ENCODE assay signal across 30 cellular contexts in the genomic region with DNA sequence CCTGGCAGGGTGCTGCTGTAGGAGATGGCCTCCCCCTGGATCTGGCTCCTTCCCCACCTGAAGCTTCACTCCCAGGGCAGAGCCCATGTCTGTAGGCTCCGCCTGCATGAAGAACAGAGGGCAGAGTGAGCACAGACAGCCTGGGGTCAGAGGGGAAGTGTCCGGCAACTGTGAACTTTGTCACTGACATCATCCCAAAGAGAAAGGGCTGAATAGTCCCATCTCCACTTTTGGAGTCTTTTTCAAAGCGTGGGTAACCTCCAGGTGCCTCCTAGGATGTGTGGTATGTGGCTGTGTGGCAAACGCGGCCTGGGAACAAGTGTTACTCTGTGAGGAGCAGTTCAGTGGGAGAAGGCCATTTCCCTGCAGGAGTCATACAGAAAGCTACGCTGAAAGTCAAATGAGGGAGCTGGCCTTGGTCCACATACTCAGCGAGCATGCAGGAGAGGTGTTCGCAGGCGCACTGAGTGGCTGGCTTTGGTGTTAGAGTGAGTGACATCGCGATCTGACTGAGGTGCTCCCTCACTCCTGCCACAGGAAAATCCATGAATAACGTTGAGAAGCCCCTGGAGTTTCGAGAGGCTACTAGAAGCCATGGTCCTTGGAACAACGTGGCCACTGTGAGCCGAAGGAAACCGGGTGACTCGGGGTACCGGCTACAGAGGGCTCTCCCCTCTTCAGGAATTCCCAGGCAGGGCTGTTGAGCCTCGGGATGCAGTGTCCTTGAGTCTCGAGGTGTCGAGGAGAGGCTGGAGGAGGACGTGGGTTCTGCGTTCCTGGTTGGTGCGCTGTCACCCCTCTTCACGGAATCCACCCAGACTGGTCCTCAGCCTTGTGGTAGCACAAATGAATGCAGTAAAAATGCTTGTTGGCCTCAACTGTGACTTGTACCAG. TPM values are rescaled to one million over a fixed set of nuclear protein-coding genes. Genes with fewer than 3 reads are reported as not detected.
DNase-seq lines count a peak whose midpoint lies in the region; ATAC-seq, FAIRE-seq and TF ChIP-seq lines count a peak whose summit lies in the region.
"Had no signal": no experiment of that assay in that cellular context is flagged by ENCODE, and none has a peak within 500 bp of the region (broad histone marks: within the 10 kb centered on the region; RNA-seq: fewer than 3 reads in every experiment).

No MANE protein-coding gene starts in this region.

- H3K79me2 ChIP-seq in H9 (ENCODE audit: insufficient read depth, low read length), result peaks cover 2% of the 10 kb centered on the region; the same call in 1 of the 2 replicates
- H3K79me2 ChIP-seq in H1 (ENCODE audit: control insufficient read depth in 1 of 2, insufficient read depth in 2 of 2, low read length in 2 of 2), result peaks cover 0 to 22% of the 10 kb centered on the region in 2 experiments; a peak in 2 of 4 replicates

- H4K8ac ChIP-seq in H9 (replicated peaks; ENCODE audit: insufficient read length, low read depth, low read length) (no peak overlapping the region), H1 (ENCODE audit: extremely low read depth, insufficient read depth, low read length) (no peak overlapping the region)

- H3K23me2 ChIP-seq in H9 (ENCODE audit: insufficient read length, low read depth, low read length, poor library complexity, severe bottlenecking) (no peaks in the 10 kb centered on the region), H1 (ENCODE audit: low read depth, low read length) (no peaks in the 10 kb centered on the region)

- H3K4me1 ChIP-seq in BLaER1, result peaks cover 72% of the 10 kb centered on the region
- no peaks in the 10 kb centered on the region for H3K4me1 ChIP-seq in H9 (ENCODE audit: insufficient read depth, low read length)
- peaks cover 0 to 8% (median 5%) of the 10 kb centered on the region in 4 experiments; a peak in 6 of 7 replicates for H3K4me1 ChIP-seq in H1 (replicated peaks in 1 of 4; ENCODE audit: control insufficient read depth in 3 of 4, insufficient read depth in 4 of 4, low read length in 3 of 4)
- peaks cover 0 to 9% of the 10 kb centered on the region in 2 donors for H3K4me1 ChIP-seq in lung (ENCODE audit: control insufficient read depth in 2 of 2, insufficient read depth in 2 of 2, low read length in 2 of 2)
- H3K4me1 ChIP-seq: prostate gland had no signal

- H3K14ac ChIP-seq in H9 (ENCODE audit: insufficient read depth, low read length), result no peak overlapping the region; the same call in 1 of the 2 replicates
- no peak overlapping the region for H3K14ac ChIP-seq in H1 (ENCODE audit: insufficient read length)

- H4K91ac ChIP-seq in H9 (ENCODE audit: insufficient read length, low read depth, low read length) (no peak overlapping the region), H1 (replicated peaks; ENCODE audit: insufficient read length, low read length) (no peak overlapping the region)

- H2BK15ac ChIP-seq in H9 (ENCODE audit: low read depth, low read length) (no peak overlapping the region), H1 (ENCODE audit: low read length) (no peak overlapping the region)

- no peak for TF ChIP-seq RAD21 in H1 (IDR thresholded peaks at IDR 0.05 in 1 of 2, conservative IDR thresholded peaks at IDR 0.05 in 1 of 2; ENCODE audit: low read depth in 2 of 2, low read length in 2 of 2)

- DNase-seq in H9, result no peak
- no peak for DNase-seq in H1 (ENCODE audit: low read depth in 1 of 2, low spot score in 2 of 2)
- DNase-seq in lung (ENCODE audit: low spot score), result peak; percentile 77
- DNase-seq in activated CD4-positive, alpha-beta T cell treated with anti-CD3 and anti-CD28 coated beads for 36 hours, result no peak
- no peak for DNase-seq in NCI-H2029 (lab: John Stamatoyannopoulos, UW)
- DNase-seq: activated CD8-positive, alpha-beta memory T cell treated with anti-CD3 and anti-CD28 coated beads, Interleukin-2, amount 50 U/mL, for 48 hours; activated CD8-positive, alpha-beta T cell treated with anti-CD3 and anti-CD28 coated beads for 36 hours; activated naive CD4-positive, alpha-beta T cell treated with anti-CD3 and anti-CD28 coated beads, Interleukin-2, amount 50 U/mL, for 16 hours; brain microvascular endothelial cell; CD8-positive, alpha-beta memory T cell; hippocampal formation; left cardiac atrium; naive thymus-derived CD4-positive, alpha-beta T cell; NCI-H187; NCI-H226; NCI-H526 treated with DMSO at 0.1 percent for 48 hours; occipital lobe; Peyer's patch; SIG-M5; sigmoid colon; stimulated activated CD4-positive, alpha-beta T cell treated with anti-CD3 and anti-CD28 coated beads, Interleukin-4, amount 100 ng/mL, for 1 hour; stomach had no signal

- H2AK5ac ChIP-seq in H9 (ENCODE audit: insufficient read length, low read length), result no peak overlapping the region
- no peak overlapping the region for H2AK5ac ChIP-seq in H1 (ENCODE audit: low read depth, low read length)

- H2BK20ac ChIP-seq in H9 (ENCODE audit: low read depth, low read length, poor library complexity, severe bottlenecking) (no peak overlapping the region), H1 (ENCODE audit: low read length) (no peak overlapping the region)

- H3K18ac ChIP-seq in H9 (ENCODE audit: insufficient read length, low read depth, low read length) (no peak overlapping the region), H1 (ENCODE audit: extremely low read depth, low read length) (no peak overlapping the region)

- peak overlapping the region; percentile 46 to 76 (median 65); a peak in 3 of 7 replicates for H3K27ac Mint-ChIP-seq in H9
- H3K27ac Mint-ChIP-seq in activated CD4-positive, alpha-beta T cell treated with anti-CD3 and anti-CD28 coated beads for 36 hours, result no peak overlapping the region
- H3K27ac Mint-ChIP-seq: activated CD8-positive, alpha-beta T cell treated with anti-CD3 and anti-CD28 coated beads for 36 hours; B cell; CD8-positive, alpha-beta memory T cell; naive thymus-derived CD4-positive, alpha-beta T cell had no signal

- no peak overlapping the region for H4K5ac ChIP-seq in H9 (ENCODE audit: insufficient read length, low read depth, low read length)
- no peak overlapping the region for H4K5ac ChIP-seq in H1 (ENCODE audit: insufficient read length, low read depth, low read length)

- no CpG with 5 or more reads among the region's 25 CpGs for WGBS in H9 (ENCODE audit: extremely low coverage, insufficient read length, low lambda C conversion rate)
- 94% methylated on average over 25 of the region's 25 CpGs; no CpG with 5 or more reads in 1 of the 2 experiments for WGBS in H1 (ENCODE audit: extremely low coverage in 1 of 2, insufficient coverage in 1 of 2, insufficient read length in 1 of 2, insufficient replicate concordance in 2 of 2, low coverage in 1 of 2, low lambda C conversion rate in 2 of 2, missing lambda C conversion rate in 1 of 2), 2 experiments
- 72 to 91% methylated on average over 25 of the region's 25 CpGs for WGBS in lung, 2 donors

- no peaks in the 10 kb centered on the region for H3K9me3 ChIP-seq in BLaER1
- H3K9me3 ChIP-seq in H9 (ENCODE audit: control insufficient read depth, low read depth, low read length), result no peaks in the 10 kb centered on the region
- no peaks in the 10 kb centered on the region for H3K9me3 ChIP-seq in H1 (ENCODE audit: insufficient read depth in 2 of 2, low read depth in 1 of 2, low read length in 1 of 2)
- no peaks in the 10 kb centered on the region for H3K9me3 ChIP-seq in lung (ENCODE audit: control insufficient read depth in 2 of 2, insufficient read depth in 1 of 2, low read length in 1 of 2)
- H3K9me3 ChIP-seq: HAP-1, Peyer's patch, prostate gland, sigmoid colon, stomach, tibial nerve had no signal

- H3K4me3 ChIP-seq in BLaER1 (no peak overlapping the region), H1 (ENCODE audit: extremely low read depth in 1 of 4, insufficient read depth in 2 of 4, low read depth in 3 of 4, low read length in 4 of 4) (no peak overlapping the region), lung (no peak overlapping the region)
- H3K4me3 ChIP-seq: HAP-1, Peyer's patch, prostate gland, sigmoid colon, stomach, tibial nerve had no signal

- no peak overlapping the region for H3K9ac ChIP-seq in BLaER1
- no peak overlapping the region for H3K9ac ChIP-seq in H9 (ENCODE audit: extremely low read depth, insufficient read length, low read length)
- no peak overlapping the region for H3K9ac ChIP-seq in H1 (replicated peaks in 1 of 4; ENCODE audit: extremely low read depth in 1 of 4, low read depth in 3 of 4, low read length in 3 of 4)

- H3K56ac ChIP-seq in H9 (ENCODE audit: insufficient read length, low read depth, low read length), result no peak overlapping the region
- H3K56ac ChIP-seq in H1 (replicated peaks; ENCODE audit: insufficient read length, low read depth, low read length), result no peak overlapping the region

- no peak overlapping the region for H3T11ph ChIP-seq in H9 (ENCODE audit: low read length)

- POLR2A ChIA-PET in H1 (lab: Charles Lee; ENCODE audit: partially characterized antibody), result interaction anchor here (0.6 kb wide), 1 partner anchor 23 kb away, joined by 4 read pairs; no protein-coding TSS in a partner anchor
- POLR2A ChIA-PET in activated CD4-positive, alpha-beta T cell treated with anti-CD3 and anti-CD28 coated beads for 36 hours (lab: Charles Lee), result no interaction called here

- no peak for TF ChIP-seq EP300 in H1 (IDR thresholded peaks at IDR 0.05; ENCODE audit: borderline replicate concordance in 1 of 2, low read depth in 2 of 2, low read length in 2 of 2)

- H3K4me3 Mint-ChIP-seq in H9, result no peak overlapping the region; a peak in 1 of 5 replicates
- no peak overlapping the region for H3K4me3 Mint-ChIP-seq in activated CD4-positive, alpha-beta T cell treated with anti-CD3 and anti-CD28 coated beads for 36 hours
- H3K4me3 Mint-ChIP-seq: activated CD8-positive, alpha-beta T cell treated with anti-CD3 and anti-CD28 coated beads for 36 hours; B cell; CD8-positive, alpha-beta memory T cell; naive thymus-derived CD4-positive, alpha-beta T cell had no signal

- H3K9me3 Mint-ChIP-seq in H9, result no peaks in the 10 kb centered on the region
- H3K9me3 Mint-ChIP-seq in activated CD4-positive, alpha-beta T cell treated with anti-CD3 and anti-CD28 coated beads for 36 hours (ENCODE audit: low read depth), result no peaks in the 10 kb centered on the region
- H3K9me3 Mint-ChIP-seq: activated CD8-positive, alpha-beta T cell treated with anti-CD3 and anti-CD28 coated beads for 36 hours; CD8-positive, alpha-beta memory T cell; naive thymus-derived CD4-positive, alpha-beta T cell had no signal

- intact Hi-C loops in activated CD4-positive, alpha-beta T cell treated with anti-CD3 and anti-CD28 coated beads for 36 hours (cut with DNase I, micrococcal nuclease), result no loop called here

- H3K27me3 ChIP-seq in BLaER1 (no peaks in the 10 kb centered on the region), H9 (ENCODE audit: insufficient read depth, low read length) (no peaks in the 10 kb centered on the region), H1 (replicated peaks in 1 of 4; ENCODE audit: control insufficient read depth in 3 of 4, extremely low read depth in 1 of 4, insufficient read depth in 3 of 4, low read length in 3 of 4) (no peaks in the 10 kb centered on the region), lung (ENCODE audit: control insufficient read depth, insufficient read depth) (no peaks in the 10 kb centered on the region)
- H3K27me3 ChIP-seq: brain microvascular endothelial cell, Peyer's patch, sigmoid colon, stomach, tibial nerve had no signal

- H3K4ac ChIP-seq in H9 (ENCODE audit: low read depth, low read length), result no peak overlapping the region
- H3K4ac ChIP-seq in H1 (replicated peaks; ENCODE audit: insufficient read length, low read depth, low read length), result no peak overlapping the region

- H3K27ac ChIP-seq in BLaER1 (no peak overlapping the region), H9 (ENCODE audit: insufficient read length, low read depth, low read length) (no peak overlapping the region), H1 (ENCODE audit: low read depth, low read length) (no peak overlapping the region; the same call in 1 of the 2 replicates), lung (ENCODE audit: low read depth in 1 of 2, low read length in 1 of 2) (peak overlapping the region in 1 of 2 donors; percentile 65)
- H3K27ac ChIP-seq: brain microvascular endothelial cell, Peyer's patch, prostate gland, sigmoid colon, stomach had no signal

- H4K20me1 ChIP-seq in BLaER1, result no peaks in the 10 kb centered on the region
- no peaks in the 10 kb centered on the region for H4K20me1 ChIP-seq in H9 (ENCODE audit: control insufficient read depth, insufficient read depth, insufficient read length)
- H4K20me1 ChIP-seq in H1 (replicated peaks in 1 of 2; ENCODE audit: control insufficient read depth in 1 of 2, insufficient read depth in 2 of 2, low read length in 2 of 2), result no peaks in the 10 kb centered on the region

- H2AFZ ChIP-seq in H9 (ENCODE audit: low read length), result no peak overlapping the region
- no peak overlapping the region for H2AFZ ChIP-seq in H1 (ENCODE audit: low read length)

- CTCF ChIA-PET in H1 (lab: Charles Lee; ENCODE audit: partially characterized antibody), result no interaction called here
- CTCF ChIA-PET in activated CD4-positive, alpha-beta T cell treated with anti-CD3 and anti-CD28 coated beads for 36 hours (lab: Charles Lee), result no interaction called here

- no peak overlapping the region for H3K23ac ChIP-seq in H9 (ENCODE audit: insufficient read length, low read depth, low read length)
- H3K23ac ChIP-seq in H1 (ENCODE audit: insufficient read length), result no peak overlapping the region

- H3K36me3 ChIP-seq in BLaER1 (peaks cover 10% of the 10 kb centered on the region; the same call in 1 of the 2 replicates), H1 (ENCODE audit: control insufficient read depth in 2 of 4, insufficient read depth in 4 of 4, low read length in 3 of 4) (peaks cover 0 to 12% (median 2%) of the 10 kb centered on the region in 4 experiments; a peak in 1 of 8 replicates), lung (ENCODE audit: control insufficient read depth in 2 of 2, insufficient read depth in 2 of 2, low read length in 2 of 2) (no peaks in the 10 kb centered on the region)
- H3K36me3 ChIP-seq: HAP-1, Peyer's patch, prostate gland, sigmoid colon had no signal

- peaks cover 29 to 34% of the 10 kb centered on the region in 2 experiments for H3K4me1 Mint-ChIP-seq in H9
- H3K4me1 Mint-ChIP-seq in activated CD4-positive, alpha-beta T cell treated with anti-CD3 and anti-CD28 coated beads for 36 hours, result peaks cover 10% of the 10 kb centered on the region

- no peaks in the 10 kb centered on the region for H3K27me3 Mint-ChIP-seq in H9 (ENCODE audit: low read depth)
- H3K27me3 Mint-ChIP-seq in activated CD4-positive, alpha-beta T cell treated with anti-CD3 and anti-CD28 coated beads for 36 hours, result no peaks in the 10 kb centered on the region
- H3K27me3 Mint-ChIP-seq: activated CD8-positive, alpha-beta T cell treated with anti-CD3 and anti-CD28 coated beads for 36 hours; B cell; CD8-positive, alpha-beta memory T cell; naive thymus-derived CD4-positive, alpha-beta T cell had no signal

- peaks cover 0 to 35% (median 25%) of the 10 kb centered on the region in 3 experiments; a peak in 5 of 7 replicates for H3K36me3 Mint-ChIP-seq in H9 (ENCODE audit: insufficient read depth in 1 of 3, low read depth in 3 of 3)
- H3K36me3 Mint-ChIP-seq in activated CD4-positive, alpha-beta T cell treated with anti-CD3 and anti-CD28 coated beads for 36 hours (ENCODE audit: low read depth), result no peaks in the 10 kb centered on the region
- H3K36me3 Mint-ChIP-seq: CD8-positive, alpha-beta memory T cell; naive thymus-derived CD4-positive, alpha-beta T cell had no signal

- TF ChIP-seq CTCF in H9 (conservative IDR thresholded peaks at IDR 0.05) (no peak), H1 (IDR thresholded peaks at IDR 0.05; ENCODE audit: control extremely low read depth in 1 of 3, insufficient read depth in 1 of 3, low read depth in 1 of 3, low read length in 3 of 3) (no peak), lung (IDR thresholded peaks at IDR 0.05; ENCODE audit: control extremely low read depth, extremely low read depth) (no peak)

- FAIRE-seq in H1 (lab: Jason Lieb, UNC), result no peak
- FAIRE-seq: GM12891 had no signal

- H3K79me1 ChIP-seq in H9 (ENCODE audit: insufficient read depth, low read depth, low read length, poor library complexity, severe bottlenecking), result no peaks in the 10 kb centered on the region
- H3K79me1 ChIP-seq in H1 (ENCODE audit: low read depth, low read length), result peaks cover 9% of the 10 kb centered on the region; the same call in 1 of the 2 replicates

- ATAC-seq in lung (ENCODE audit: insufficient read depth, low FRiP score), result peak; percentile 68
- no peak for ATAC-seq in HG03175 (IDR thresholded peaks at IDR 0.05; ENCODE audit: unreplicated experiment)
- no peak for ATAC-seq in GM18519 (IDR thresholded peaks at IDR 0.05; ENCODE audit: low FRiP score, unreplicated experiment)
- ATAC-seq in activated CD4-positive, alpha-beta T cell treated with anti-CD3 and anti-CD28 coated beads for 36 hours, result no peak
- ATAC-seq: activated CD8-positive, alpha-beta T cell treated with anti-CD3 and anti-CD28 coated beads for 36 hours; naive thymus-derived CD4-positive, alpha-beta T cell had no signal

- no peak overlapping the region for H2BK5ac ChIP-seq in H9 (ENCODE audit: insufficient read length, low read length)
- H2BK5ac ChIP-seq in H1 (ENCODE audit: low read depth, low read length), result 0 out of 2 replicates have a peak overlapping the region, but pooled peaks have one; percentile 3

- H2BK120ac ChIP-seq in H9 (ENCODE audit: low read depth, low read length, poor library complexity, severe bottlenecking) (no peak overlapping the region), H1 (replicated peaks; ENCODE audit: low read depth, low read length) (no peak overlapping the region)

- H2BK12ac ChIP-seq in H9 (ENCODE audit: insufficient read length, low read depth, low read length), result no peak overlapping the region
- no peak overlapping the region for H2BK12ac ChIP-seq in H1 (ENCODE audit: low read depth, low read length)

- H3K4me2 ChIP-seq in BLaER1 (peak overlapping the region; percentile 1; the same call in 1 of the 2 replicates), H9 (ENCODE audit: insufficient read depth, insufficient read length, low read length) (no peak overlapping the region), H1 (ENCODE audit: insufficient read depth in 1 of 2, low read depth in 2 of 2, low read length in 2 of 2) (no peak overlapping the region)

- TF ChIP-seq POLR2A in H1 (IDR thresholded peaks at IDR 0.05; ENCODE audit: control extremely low read depth in 1 of 2, low read depth in 2 of 2, low read length in 2 of 2), result no peak

RNA-seq across cellular contexts. Expression of a gene that starts 54.7 kb away (rescaled TPM):
- total RNA-seq in H9 (2021) (24.1 and 27.1 TPM in 2 replicates), lung (10 to 100 TPM; 19.2 to 32.6 TPM)
- 26.4 and 28.0 TPM in 2 replicates for total RNA-seq in H1 (2021; fragmentation: NEBNext Ultra II Directional; extraction: Animal tissue kit (Norgen Biotek cat#: 25700))
- polyA plus RNA-seq in H1 (2011; rRNA removed) (8.3 and 9.2 TPM in 2 replicates), lung (10 to 100 TPM in 1 of 2 donors, 1 to 10 TPM in 1; 4.2 to 10.3 TPM)
- polyA plus RNA-seq in H1 (2011; cell fraction: cytosol; rRNA removed), result 9.1 TPM
- 17.4 TPM for polyA plus RNA-seq in H1 (2011; cell fraction: nucleus; rRNA removed)
- 15.3 to 18.2 TPM (median 16.6 TPM) in 4 replicates for polyA plus RNA-seq in H1 (2012, experiment 1 of 2)
- polyA plus RNA-seq in H1 (2012, experiment 2 of 2), result 11.8 TPM
- polyA plus RNA-seq in H1 (2013, experiment 1 of 2), result 11.0 TPM
- polyA plus RNA-seq in H1 (2013, experiment 2 of 2), result 9.9 TPM
- polyA minus RNA-seq in H1 (2011; rRNA and poly(A)+ RNA removed), result 13.6 and 21.1 TPM in 2 replicates
- polyA minus RNA-seq in H1 (2011; cell fraction: cytosol; rRNA and poly(A)+ RNA removed), result 15.0 TPM
- 27.9 TPM for polyA minus RNA-seq in H1 (2011; cell fraction: nucleus; rRNA and poly(A)+ RNA removed)
- total RNA-seq in activated CD4-positive, alpha-beta T cell treated with anti-CD3 and anti-CD28 coated beads for 36 hours, result 1 to 10 TPM; 3.7 to 3.8 TPM
- polyA plus RNA-seq: naive thymus-derived CD4-positive, alpha-beta T cell had no signal
